Comparison of ENCODE assay signal across 8 cellular contexts in genomic region chr15:70362911-70363310, GRCh38.
DNase-seq lines count a peak whose midpoint lies in the region; ATAC-seq and TF ChIP-seq lines count a peak whose summit lies in the region.

No MANE protein-coding gene starts in this region.

- CTCF ChIA-PET in HEK293T (lab: Yijun Ruan, JAX) = interaction anchor here (1.1 kb wide), 1 partner anchor 103 kb away, joined by 3 read pairs; no protein-coding TSS in a partner anchor

- no peak overlapping the region for H3K4me3 ChIP-seq in AG09309 (ENCODE audit: control insufficient read depth, low read depth, low read length)

- POLR2A ChIA-PET in HEK293T (lab: Yijun Ruan, JAX) = no interaction called here

- DNase-seq in AG09309 (ENCODE audit: low read depth) (no peak), HEK293T (ENCODE audit: extremely low spot score) (peak; percentile 59), amniotic epithelial cell (ENCODE audit: low read depth) (peak; percentile 52), iris pigment epithelial cell (ENCODE audit: low read depth) (peak; percentile 47), ureter (ENCODE audit: low spot score) (peak; percentile 42), GM19240 (ENCODE audit: insufficient read length, low spot score) (no peak)

- ATAC-seq in GM18907 (IDR thresholded peaks at IDR 0.05; ENCODE audit: unreplicated experiment) (no peak), HG02885 (IDR thresholded peaks at IDR 0.05; ENCODE audit: poor library complexity, unreplicated experiment) (no peak)

- TF ChIP-seq CTCF in AG09309 (IDR thresholded peaks at IDR 0.05; ENCODE audit: control insufficient read depth, insufficient read depth, low read depth, low read length, missing control alignments) = peak; percentile 82

TF ChIP-seq in HEK293T, 16 proteins besides CTCF, POLR2A, EP300 and RAD21:
- TF ChIP-seq ZNF384 (IDR thresholded peaks at IDR 0.05) (no peak), NFRKB (IDR thresholded peaks at IDR 0.05) (no peak), FOXA1 (IDR thresholded peaks at IDR 0.05) (no peak), CTBP1 (IDR thresholded peaks at IDR 0.05; ENCODE audit: borderline replicate concordance) (no peak), ARNT (IDR thresholded peaks at IDR 0.05) (no peak), SUZ12 (IDR thresholded peaks at IDR 0.05) (no peak), LEF1 (IDR thresholded peaks at IDR 0.05; ENCODE audit: borderline replicate concordance) (no peak), L3MBTL2 (conservative IDR thresholded peaks at IDR 0.05) (no peak), HDGF (IDR thresholded peaks at IDR 0.05; ENCODE audit: borderline replicate concordance) (no peak), TARDBP (IDR thresholded peaks at IDR 0.05) (no peak), FOXK2 (IDR thresholded peaks at IDR 0.05) (no peak), ELF4 (IDR thresholded peaks at IDR 0.05) (no peak), PKNOX1 (IDR thresholded peaks at IDR 0.05) (no peak), SP1 (IDR thresholded peaks at IDR 0.05) (no peak), FOXM1 (IDR thresholded peaks at IDR 0.05; ENCODE audit: borderline replicate concordance) (no peak)

Comparison
In these comparisons a context has a peak if more than half of its experiments do, and no peak if none do; other contexts are left out.
1. DNase-seq: peak in HEK293T (single experiment), amniotic epithelial cell (single experiment), iris pigment epithelial cell (single experiment) and ureter (single experiment); none in AG09309 (single experiment) and GM19240 (single experiment).